In genomic region chr21:36319767-36320420, GRCh38 we compare ENCODE assay signal across 8 cellular contexts. TPM values are rescaled to one million over a fixed set of nuclear protein-coding genes. Genes with fewer than 3 reads are reported as not detected.
A peak's percentile ranks its signal among the peaks of the same experiment; 100 is the strongest.
DNase-seq lines count a peak whose midpoint lies in the region; ATAC-seq and TF ChIP-seq lines count a peak whose summit lies in the region.

TSS of gene MORC3 (plus strand) at chr21:36320197. CDS start at chr21:36320265, 68 bp downstream.

- peaks cover 2% of the 10 kb centered on the region for H3K9me3 Mint-ChIP-seq in activated naive CD8-positive, alpha-beta T cell treated with anti-CD3 and anti-CD28 coated beads, Interleukin-2, amount 10 ng/mL, durations not matched to agents 7 days and 5 days
- peaks cover 11% of the 10 kb centered on the region for H3K9me3 Mint-ChIP-seq in glutamatergic neuron (ENCODE audit: unreplicated experiment)

- H3K36me3 Mint-ChIP-seq in activated naive CD8-positive, alpha-beta T cell treated with anti-CD3 and anti-CD28 coated beads, Interleukin-2, amount 10 ng/mL, durations not matched to agents 7 days and 5 days = peaks cover 20% of the 10 kb centered on the region
- H3K36me3 Mint-ChIP-seq in glutamatergic neuron (ENCODE audit: unreplicated experiment) = no peaks in the 10 kb centered on the region

- POLR2A ChIA-PET in activated naive CD8-positive, alpha-beta T cell treated with anti-CD3 and anti-CD28 coated beads, Interleukin-2, amount 10 ng/mL, durations not matched to agents 7 days and 5 days (lab: Charles Lee) = interaction anchor here (0.7 to 7.0 kb wide), 28 partner anchors 10 to 259 kb away, joined by 3 to 140 read pairs (median 5); partner anchors contain the start of genes CBR1, CBR3, CHAF1B and SETD4

- peak within 1 kb of the TSS; percentile 94 for H2AFZ ChIP-seq in SU-DHL-6 (ENCODE audit: low read depth, low read length, severe bottlenecking)
- H2AFZ ChIP-seq in osteoblast (ENCODE audit: low read length) = peak within 1 kb of the TSS; percentile 90

- H3K4me1 ChIP-seq in osteoblast (ENCODE audit: insufficient read depth, low read length) (peaks cover 12% of the 10 kb centered on the region), thoracic aorta (ENCODE audit: control insufficient read depth in 1 of 2, low read depth in 2 of 2) (peaks cover 16 to 37% of the 10 kb centered on the region in 2 donors)

- no peak for TF ChIP-seq CTCF in GM12864 (IDR thresholded peaks at IDR 0.05; ENCODE audit: low read depth, low read length, missing control alignments)
- no peak for TF ChIP-seq CTCF in SU-DHL-6 (IDR thresholded peaks at IDR 0.05; ENCODE audit: insufficient read depth, low read length, poor library complexity, severe bottlenecking)
- no peak for TF ChIP-seq CTCF in glutamatergic neuron (IDR thresholded peaks at IDR 0.05; ENCODE audit: partially characterized antibody, unreplicated experiment)
- TF ChIP-seq CTCF in osteoblast (IDR thresholded peaks at IDR 0.05; ENCODE audit: extremely low read depth, low read depth, low read length) = no peak
- TF ChIP-seq CTCF in thoracic aorta (IDR thresholded peaks at IDR 0.05) = no peak

- peaks cover 28% of the 10 kb centered on the region for H3K4me1 Mint-ChIP-seq in activated naive CD8-positive, alpha-beta T cell treated with anti-CD3 and anti-CD28 coated beads, Interleukin-2, amount 10 ng/mL, durations not matched to agents 7 days and 5 days
- peaks cover 6% of the 10 kb centered on the region for H3K4me1 Mint-ChIP-seq in glutamatergic neuron (ENCODE audit: low read depth, unreplicated experiment)

- H3F3A ChIP-seq in SU-DHL-6 (ENCODE audit: insufficient read depth) = 0 out of 2 replicates have a peak, but pooled peaks cover 6% of the 10 kb centered on the region

- ATAC-seq in HG02678 (IDR thresholded peaks at IDR 0.05; ENCODE audit: unreplicated experiment) = peak; percentile 84
- ATAC-seq in activated naive CD8-positive, alpha-beta T cell treated with anti-CD3 and anti-CD28 coated beads, Interleukin-2, amount 10 ng/mL, durations not matched to agents 7 days and 5 days (ENCODE audit: low read depth) = peak; percentile 92
- ATAC-seq in thoracic aorta (ENCODE audit: insufficient number of reproducible peaks, low FRiP score, low read depth) = peak; percentile 99

- H3K4me3 Mint-ChIP-seq in activated naive CD8-positive, alpha-beta T cell treated with anti-CD3 and anti-CD28 coated beads, Interleukin-2, amount 10 ng/mL, durations not matched to agents 7 days and 5 days = peak within 1 kb of the TSS; percentile 96
- H3K4me3 Mint-ChIP-seq in glutamatergic neuron (ENCODE audit: unreplicated experiment) = peak within 1 kb of the TSS; percentile 99

- H3K27ac ChIP-seq in SU-DHL-6 (ENCODE audit: low read depth, low read length) = peak within 1 kb of the TSS; percentile 41
- H3K27ac ChIP-seq in osteoblast (ENCODE audit: low read depth, low read length) = peak within 1 kb of the TSS; percentile 70
- H3K27ac ChIP-seq in thoracic aorta = peak within 1 kb of the TSS; percentile 96 to 97

- H3K9me3 ChIP-seq in SU-DHL-6 (ENCODE audit: insufficient read depth, low read length) = no peaks in the 10 kb centered on the region
- H3K9me3 ChIP-seq in osteoblast (ENCODE audit: low read depth, low read length) = no peaks in the 10 kb centered on the region
- no peaks in the 10 kb centered on the region for H3K9me3 ChIP-seq in thoracic aorta

- H3K27me3 ChIP-seq in SU-DHL-6 (ENCODE audit: low read length) (no peaks in the 10 kb centered on the region), osteoblast (ENCODE audit: insufficient read depth, low read length) (no peaks in the 10 kb centered on the region), thoracic aorta (replicated peaks; ENCODE audit: insufficient read depth) (no peaks in the 10 kb centered on the region)

- peak within 1 kb of the TSS; percentile 90 for H3K4me3 ChIP-seq in GM12864 (ENCODE audit: low read depth, low read length)
- H3K4me3 ChIP-seq in SU-DHL-6 (ENCODE audit: insufficient read depth, low read length, poor library complexity, severe bottlenecking) = peak within 1 kb of the TSS; percentile 94
- H3K4me3 ChIP-seq in osteoblast (ENCODE audit: insufficient read depth, low read length) = peak within 1 kb of the TSS; percentile 78
- H3K4me3 ChIP-seq in thoracic aorta = peak within 1 kb of the TSS; percentile 92

- H3K27ac Mint-ChIP-seq in activated naive CD8-positive, alpha-beta T cell treated with anti-CD3 and anti-CD28 coated beads, Interleukin-2, amount 10 ng/mL, durations not matched to agents 7 days and 5 days = peak within 1 kb of the TSS; percentile 98
- peak within 1 kb of the TSS; percentile 92 for H3K27ac Mint-ChIP-seq in glutamatergic neuron (ENCODE audit: unreplicated experiment)

- H3K4me2 ChIP-seq in SU-DHL-6 (ENCODE audit: low read depth, low read length, poor library complexity, severe bottlenecking) (peak within 1 kb of the TSS; percentile 86), osteoblast (ENCODE audit: insufficient read depth, low read length) (peak within 1 kb of the TSS; percentile 86)

- peak; percentile 97 for DNase-seq in GM12864 (ENCODE audit: low read depth)
- peak; percentile 97 for DNase-seq in NCI-H128 (lab: John Stamatoyannopoulos, UW; ENCODE audit: unreplicated experiment)
- DNase-seq in activated naive CD8-positive, alpha-beta T cell treated with anti-CD3 and anti-CD28 coated beads, Interleukin-2, amount 10 ng/mL, durations not matched to agents 7 days and 5 days = peak; percentile 98
- DNase-seq in glutamatergic neuron = peak; percentile 98
- DNase-seq in osteoblast (ENCODE audit: insufficient read length, low spot score, missing footprints) = peak; percentile 99
- DNase-seq in thoracic aorta (ENCODE audit: low spot score) = peak; percentile 95

- H4K20me1 ChIP-seq in SU-DHL-6 (ENCODE audit: low read depth, low read length) = no peaks in the 10 kb centered on the region; the same call in 1 of the 2 replicates
- peaks cover 17% of the 10 kb centered on the region for H4K20me1 ChIP-seq in osteoblast (ENCODE audit: insufficient read depth, low read length)

- no peaks in the 10 kb centered on the region for H3K9me2 ChIP-seq in SU-DHL-6 (replicated peaks; ENCODE audit: insufficient read depth, low read length)

- H3K27me3 Mint-ChIP-seq in activated naive CD8-positive, alpha-beta T cell treated with anti-CD3 and anti-CD28 coated beads, Interleukin-2, amount 10 ng/mL, durations not matched to agents 7 days and 5 days = no peaks in the 10 kb centered on the region
- H3K27me3 Mint-ChIP-seq in glutamatergic neuron (ENCODE audit: unreplicated experiment) = peaks cover 6% of the 10 kb centered on the region

- H3K36me3 ChIP-seq in SU-DHL-6 (ENCODE audit: low read length) (no peaks in the 10 kb centered on the region), osteoblast (ENCODE audit: insufficient read depth, low read length) (peaks cover 4% of the 10 kb centered on the region), thoracic aorta (no peaks in the 10 kb centered on the region)

- peak within 1 kb of the TSS; percentile 86 for H3K9ac ChIP-seq in SU-DHL-6 (ENCODE audit: low read length)

- H3K79me2 ChIP-seq in SU-DHL-6 (ENCODE audit: insufficient read depth, low read length) (peaks cover 43% of the 10 kb centered on the region), osteoblast (ENCODE audit: insufficient read depth, low read length) (peaks cover 44% of the 10 kb centered on the region)

RNA-seq across cellular contexts. Expression of gene MORC3, which starts in this region (rescaled TPM):
- total RNA-seq in activated naive CD8-positive, alpha-beta T cell treated with anti-CD3 and anti-CD28 coated beads, Interleukin-2, amount 10 ng/mL, durations not matched to agents 7 days and 5 days = 10 to 100 TPM; 46.7 to 53.7 TPM
- 34.7 TPM for total RNA-seq in glutamatergic neuron (ENCODE audit: unreplicated experiment)
- 37.4 and 40.2 TPM in 2 replicates for total RNA-seq in osteoblast
- total RNA-seq in thoracic aorta = 10 to 100 TPM; 23.3 to 58.8 TPM

Comparison
In these comparisons a context has a peak if more than half of its experiments do, and no peak if none do; other contexts are left out.
1. Peak in every context shown above with its lines: DNase-seq, ATAC-seq, H3K4me3 ChIP-seq and H3K27ac ChIP-seq.
2. H3K27ac ChIP-seq: peak in every context shown above with its lines; median percentile 96 in thoracic aorta; 70 in osteoblast; 41 in SU-DHL-6.